11 cellular contexts compared by ENCODE assay signal in genomic region chr15:31302029-31302657, GRCh38. TPM values are rescaled to one million over a fixed set of nuclear protein-coding genes. Genes with fewer than 3 reads are reported as not detected.
A peak's percentile ranks its signal among the peaks of the same experiment; 100 is the strongest.
DNase-seq lines count a peak whose midpoint lies in the region; ATAC-seq, FAIRE-seq and TF ChIP-seq lines count a peak whose summit lies in the region.
"Had no signal": no experiment of that assay in that cellular context is flagged by ENCODE, and none has a peak within 500 bp of the region (broad histone marks: within the 10 kb centered on the region; RNA-seq: fewer than 3 reads in every experiment).

No MANE protein-coding gene starts in this region.

- POLR2A ChIA-PET in activated CD4-positive, alpha-beta T cell treated with anti-CD3 and anti-CD28 coated beads, Interleukin-2, amount 10 ng/mL, durations not matched to agents 7 days and 5 days (lab: Charles Lee), result no interaction called here
- POLR2A ChIA-PET in HepG2 (lab: Yijun Ruan, JAX), result no interaction called here
- POLR2A ChIA-PET in WTC11 (lab: Charles Lee), result interaction anchor here (1.2 kb wide), 1 partner anchor 138 kb away, joined by 3 read pairs; no protein-coding TSS in a partner anchor

- WGBS in esophagus muscularis mucosa, result 92% methylated on average over 13 of the region's 13 CpGs
- WGBS in HepG2 (ENCODE audit: low lambda C conversion rate), result 92% methylated on average over 13 of the region's 13 CpGs

- H3K9me3 Mint-ChIP-seq in activated CD4-positive, alpha-beta T cell treated with anti-CD3 and anti-CD28 coated beads, Interleukin-2, amount 10 ng/mL, durations not matched to agents 7 days and 5 days, result no peaks in the 10 kb centered on the region
- H3K9me3 Mint-ChIP-seq in stimulated activated effector memory CD8-positive, alpha-beta T cell treated with anti-CD3 and anti-CD28 coated beads, Interleukin-12 subunit alpha, Interleukin-12 subunit beta, amount 100 ng/mL, for 72 hours, result no peaks in the 10 kb centered on the region
- no peaks in the 10 kb centered on the region for H3K9me3 Mint-ChIP-seq in WTC11

- peak overlapping the region; percentile 37 for H3K27ac Mint-ChIP-seq in activated CD4-positive, alpha-beta T cell treated with anti-CD3 and anti-CD28 coated beads, Interleukin-2, amount 10 ng/mL, durations not matched to agents 7 days and 5 days
- H3K27ac Mint-ChIP-seq in stimulated activated effector memory CD8-positive, alpha-beta T cell treated with anti-CD3 and anti-CD28 coated beads, Interleukin-12 subunit alpha, Interleukin-12 subunit beta, amount 100 ng/mL, for 72 hours, result peak overlapping the region; percentile 71
- no peak overlapping the region for H3K27ac Mint-ChIP-seq in WTC11

- peak; percentile 3 for DNase-seq in activated CD4-positive, alpha-beta T cell treated with anti-CD3 and anti-CD28 coated beads, Interleukin-2, amount 10 ng/mL, durations not matched to agents 7 days and 5 days
- no peak for DNase-seq in activated CD4-positive, alpha-beta T cell treated with anti-CD3 and anti-CD28 coated beads for 4 hours
- peak; percentile 58 for DNase-seq in NCI-H524 treated with DMSO at 0.1 percent for 48 hours (lab: John Stamatoyannopoulos, UW)
- peak; percentile 55 for DNase-seq in esophagus muscularis mucosa (ENCODE audit: extremely low spot score)
- peak in 1 of 2 donors; percentile 36 for DNase-seq in stimulated activated effector memory CD8-positive, alpha-beta T cell treated with anti-CD3 and anti-CD28 coated beads, Interleukin-12 subunit alpha, Interleukin-12 subunit beta, amount 100 ng/mL, for 72 hours (ENCODE audit: low spot score in 2 of 2)
- no peak for DNase-seq in HepG2 (ENCODE audit: low spot score)
- no peak for DNase-seq in WTC11 (ENCODE audit: low spot score)
- DNase-seq in hypothalamus (lab: John Stamatoyannopoulos, UW), result no peak
- DNase-seq: mammary epithelial cell, NCI-H2107, small intestine had no signal

- H3K4me3 Mint-ChIP-seq in activated CD4-positive, alpha-beta T cell treated with anti-CD3 and anti-CD28 coated beads, Interleukin-2, amount 10 ng/mL, durations not matched to agents 7 days and 5 days, result no peak overlapping the region
- no peak overlapping the region for H3K4me3 Mint-ChIP-seq in stimulated activated effector memory CD8-positive, alpha-beta T cell treated with anti-CD3 and anti-CD28 coated beads, Interleukin-12 subunit alpha, Interleukin-12 subunit beta, amount 100 ng/mL, for 72 hours
- no peak overlapping the region for H3K4me3 Mint-ChIP-seq in WTC11

- H3K27me3 ChIP-seq in esophagus muscularis mucosa (peaks cover 0 to 11% (median 0%) of the 10 kb centered on the region in 4 donors), HepG2 (ENCODE audit: control insufficient read depth in 1 of 2, insufficient read depth in 2 of 2, low read length in 2 of 2) (no peaks in the 10 kb centered on the region)

- H3K4me2 ChIP-seq in HepG2 (ENCODE audit: low read depth, low read length), result no peak overlapping the region

- peaks cover 33 to 54% (median 49%) of the 10 kb centered on the region in 4 donors for H3K4me1 ChIP-seq in esophagus muscularis mucosa
- peaks cover 87% of the 10 kb centered on the region for H3K4me1 ChIP-seq in HepG2 (ENCODE audit: insufficient read depth, low read length)

- H3K27me3 Mint-ChIP-seq in activated CD4-positive, alpha-beta T cell treated with anti-CD3 and anti-CD28 coated beads, Interleukin-2, amount 10 ng/mL, durations not matched to agents 7 days and 5 days, result peaks cover 1% of the 10 kb centered on the region
- H3K27me3 Mint-ChIP-seq in WTC11 (ENCODE audit: low read depth), result peaks cover 5% of the 10 kb centered on the region

- no peak overlapping the region for H3K27ac ChIP-seq in esophagus muscularis mucosa (replicated peaks in 1 of 4)
- no peak overlapping the region for H3K27ac ChIP-seq in HepG2 (ENCODE audit: extremely low read length, insufficient read depth, low read length)

- BruUV-seq in HepG2 (replicated peaks; lab: Mats Ljungman, UMichigan), result no TSS peak

- H3K79me2 ChIP-seq in HepG2 (ENCODE audit: insufficient read depth, low read length), result no peaks in the 10 kb centered on the region

- no peak overlapping the region for H2AFZ ChIP-seq in HepG2 (ENCODE audit: low read length)

- intact Hi-C loops in esophagus muscularis mucosa (cut with DNase I), result no loop called here
- intact Hi-C loops in HepG2 (cut with micrococcal nuclease; ENCODE audit: unreplicated experiment), result no loop called here

- TF ChIP-seq CTCF in esophagus muscularis mucosa (IDR thresholded peaks at IDR 0.05) (no peak), HepG2 (CRISPR knock-in tag; IDR thresholded peaks at IDR 0.05) (no peak), WTC11 (IDR thresholded peaks at IDR 0.05) (no peak)

- TF ChIP-seq EP300 in esophagus muscularis mucosa (IDR thresholded peaks at IDR 0.05) (no peak), HepG2 (IDR thresholded peaks at IDR 0.05; ENCODE audit: low read depth in 2 of 2, low read length in 2 of 2) (no peak), HepG2 (CRISPR knock-in tag; IDR thresholded peaks at IDR 0.05; ENCODE audit: borderline replicate concordance) (no peak)

- FAIRE-seq in HepG2 (lab: Jason Lieb, UNC), result no peak
- FAIRE-seq: small intestine had no signal

- H3K36me3 ChIP-seq in esophagus muscularis mucosa (no peaks in the 10 kb centered on the region), HepG2 (replicated peaks in 1 of 2; ENCODE audit: control insufficient read depth in 1 of 2, insufficient read depth in 2 of 2, low read length in 2 of 2) (no peaks in the 10 kb centered on the region)

- H3K4me1 Mint-ChIP-seq in activated CD4-positive, alpha-beta T cell treated with anti-CD3 and anti-CD28 coated beads, Interleukin-2, amount 10 ng/mL, durations not matched to agents 7 days and 5 days, result peaks cover 32% of the 10 kb centered on the region
- peaks cover 20% of the 10 kb centered on the region for H3K4me1 Mint-ChIP-seq in stimulated activated effector memory CD8-positive, alpha-beta T cell treated with anti-CD3 and anti-CD28 coated beads, Interleukin-12 subunit alpha, Interleukin-12 subunit beta, amount 100 ng/mL, for 72 hours
- H3K4me1 Mint-ChIP-seq in WTC11, result peaks cover 50% of the 10 kb centered on the region

- TF ChIP-seq RAD21 in HepG2 (CRISPR knock-in tag; IDR thresholded peaks at IDR 0.05), result no peak

- in situ Hi-C loops in HepG2 (cut with HindIII; ENCODE audit: extremely low pct_ligation_motif_present, low pct_unique_long_range_greater_than_20kb), result no loop called here

- H4K20me1 ChIP-seq in HepG2 (ENCODE audit: insufficient read depth, low read length), result no peaks in the 10 kb centered on the region

- TF ChIP-seq POLR2A in esophagus muscularis mucosa (IDR thresholded peaks at IDR 0.05; ENCODE audit: low read depth) (no peak), HepG2 (IDR thresholded peaks at IDR 0.05; ENCODE audit: insufficient read depth in 1 of 2, low read depth in 2 of 2, low read length in 2 of 2) (no peak)

- CTCF ChIA-PET in activated CD4-positive, alpha-beta T cell treated with anti-CD3 and anti-CD28 coated beads, Interleukin-2, amount 10 ng/mL, durations not matched to agents 7 days and 5 days (lab: Charles Lee), result no interaction called here
- CTCF ChIA-PET in HepG2 (lab: Yijun Ruan, JAX; ENCODE audit: low intra/inter-chr PET ratio, low total read pairs), result no interaction called here
- CTCF ChIA-PET in WTC11 (lab: Charles Lee), result interaction anchor here (1.2 to 2.0 kb wide), 6 partner anchors 22 to 187 kb away, joined by 4 to 11 read pairs (median 4); no protein-coding TSS in a partner anchor

- no peak overlapping the region for H3K9ac ChIP-seq in HepG2 (ENCODE audit: insufficient read depth, low read depth, low read length)

- ATAC-seq in stimulated activated effector memory CD8-positive, alpha-beta T cell treated with anti-CD3 and anti-CD28 coated beads, Interleukin-12 subunit alpha, Interleukin-12 subunit beta, amount 100 ng/mL, for 72 hours, result no peak
- ATAC-seq in HepG2 (no peak), WTC11 (no peak)

- H3K9me3 ChIP-seq in esophagus muscularis mucosa (no peaks in the 10 kb centered on the region), HepG2 (ENCODE audit: low read length) (no peaks in the 10 kb centered on the region)

- H3K36me3 Mint-ChIP-seq in activated CD4-positive, alpha-beta T cell treated with anti-CD3 and anti-CD28 coated beads, Interleukin-2, amount 10 ng/mL, durations not matched to agents 7 days and 5 days (ENCODE audit: low read depth), result no peaks in the 10 kb centered on the region
- H3K36me3 Mint-ChIP-seq in stimulated activated effector memory CD8-positive, alpha-beta T cell treated with anti-CD3 and anti-CD28 coated beads, Interleukin-12 subunit alpha, Interleukin-12 subunit beta, amount 100 ng/mL, for 72 hours, result no peaks in the 10 kb centered on the region
- no peaks in the 10 kb centered on the region for H3K36me3 Mint-ChIP-seq in WTC11

- H3K4me3 ChIP-seq in esophagus muscularis mucosa (no peak overlapping the region), HepG2 (replicated peaks in 1 of 3; ENCODE audit: insufficient read depth in 1 of 3, low read depth in 2 of 3, low read length in 3 of 3) (no peak overlapping the region)

RNA-seq across cellular contexts. Expression of gene KLF13, which starts 24.5 kb away (rescaled TPM):
- total RNA-seq in activated CD4-positive, alpha-beta T cell treated with anti-CD3 and anti-CD28 coated beads, Interleukin-2, amount 10 ng/mL, durations not matched to agents 7 days and 5 days, result 100 to 1,000 TPM; 235 to 264 TPM
- total RNA-seq in esophagus muscularis mucosa (100 to 1,000 TPM in 1 of 4 donors, 10 to 100 TPM in 3; 57.3 to 109 (median 74.2) TPM), HepG2 (2016; rRNA removed; fragmentation: Illumina TruSeq; extraction: Trizol) (25.1 and 27.8 TPM in 2 replicates), WTC11 (2021) (36.9 to 38.1 TPM (median 37.2 TPM) in 3 replicates)
- total RNA-seq in HepG2 (2016; cell fraction: cytosol; rRNA removed; fragmentation: Illumina TruSeq; extraction: Trizol; ENCODE audit: low read depth), result 1.4 and 2.8 TPM in 2 replicates
- 21.2 and 24.1 TPM in 2 replicates for total RNA-seq in HepG2 (2016; cell fraction: insoluble cytoplasmic fraction; rRNA removed; fragmentation: Illumina TruSeq; extraction: Trizol)
- 6.8 and 8.3 TPM in 2 replicates for total RNA-seq in HepG2 (2016; cell fraction: membrane; rRNA removed; fragmentation: Illumina TruSeq; extraction: Trizol)
- total RNA-seq in HepG2 (2016; cell fraction: nucleus; rRNA removed; fragmentation: Illumina TruSeq; extraction: Trizol), result 13.1 and 18.9 TPM in 2 replicates
- 16.8 and 18.8 TPM in 2 replicates for polyA plus RNA-seq in HepG2 (2011; rRNA removed)
- polyA plus RNA-seq in HepG2 (2011; cell fraction: cytosol; rRNA removed), result 9.1 and 11.1 TPM in 2 replicates
- polyA plus RNA-seq in HepG2 (2011; cell fraction: nucleus; rRNA removed), result 12.3 and 14.2 TPM in 2 replicates
- polyA plus RNA-seq in HepG2 (2012), result 22.0 and 24.4 TPM in 2 replicates
- polyA plus RNA-seq in HepG2 (2016; cell fraction: cytosol; fragmentation: Illumina TruSeq; extraction: Trizol; ENCODE audit: low read depth), result 1.1 and 2.1 TPM in 2 replicates
- 31.2 and 34.3 TPM in 2 replicates for polyA plus RNA-seq in HepG2 (2016; cell fraction: insoluble cytoplasmic fraction; fragmentation: Illumina TruSeq; extraction: Trizol; ENCODE audit: low read depth)
- polyA plus RNA-seq in HepG2 (2016; cell fraction: membrane; fragmentation: Illumina TruSeq; extraction: Trizol; ENCODE audit: low read depth), result 5.5 and 7.5 TPM in 2 replicates
- polyA plus RNA-seq in HepG2 (2016; cell fraction: nucleus; fragmentation: Illumina TruSeq; extraction: Trizol; ENCODE audit: insufficient read depth, low read depth), result 30.0 and 34.4 TPM in 2 replicates
- polyA minus RNA-seq in HepG2 (2011; rRNA and poly(A)+ RNA removed; ENCODE audit: low replicate concordance), result 23.8 and 65.8 TPM in 2 replicates
- 12.2 and 13.9 TPM in 2 replicates for polyA minus RNA-seq in HepG2 (2011; cell fraction: cytosol; rRNA and poly(A)+ RNA removed)
- polyA minus RNA-seq in HepG2 (2011; cell fraction: nucleus; rRNA and poly(A)+ RNA removed), result 6.3 and 8.8 TPM in 2 replicates

Comparison
In these comparisons a context has a peak if more than half of its experiments do, and no peak if none do; other contexts are left out.
1. DNase-seq: peak in activated CD4-positive, alpha-beta T cell treated with anti-CD3 and anti-CD28 coated beads, Interleukin-2, amount 10 ng/mL, durations not matched to agents 7 days and 5 days (single experiment), NCI-H524 treated with DMSO at 0.1 percent for 48 hours (single experiment) and esophagus muscularis mucosa (single experiment); none in activated CD4-positive, alpha-beta T cell treated with anti-CD3 and anti-CD28 coated beads for 4 hours (0 of 2), HepG2 (single experiment), WTC11 (single experiment) and hypothalamus (0 of 51).